ENCODE assay signal across 8 cellular contexts in genomic region chr3:12994607-12995388, GRCh38.
DNase-seq lines count a peak whose midpoint lies in the region; ATAC-seq and TF ChIP-seq lines count a peak whose summit lies in the region.

No MANE protein-coding gene starts in this region.

- H3K9ac ChIP-seq in PC-3 (ENCODE audit: low read length), result peak overlapping the region; percentile 73

- no peaks in the 10 kb centered on the region for H3K9me3 Mint-ChIP-seq in Caco-2 (ENCODE audit: unreplicated experiment)
- H3K9me3 Mint-ChIP-seq in activated T-helper 1 cell treated with anti-CD3 and anti-CD28 coated beads, Interleukin-12 subunit alpha, Interleukin-12 subunit beta, Interleukin-2, Interleukin-4 antibody, amounts not matched to agents 30 ng/mL and 10 ng/mL and 1 ng/mL, durations not matched to agents 14 hours and 24 hours and 36 hours, result no peaks in the 10 kb centered on the region
- H3K9me3 Mint-ChIP-seq in natural killer cell treated with Interleukin-12 subunit alpha and Interleukin-12 subunit beta and Interleukin-15 and Interleukin-18, amount 100 ng/mL, for 72 hours, result no peaks in the 10 kb centered on the region

- peaks cover 10% of the 10 kb centered on the region for H3K4me1 ChIP-seq in Caco-2
- peaks cover 28% of the 10 kb centered on the region for H3K4me1 ChIP-seq in PC-3 (ENCODE audit: insufficient read depth, low read length)

- H3K9me3 ChIP-seq in Caco-2, result no peaks in the 10 kb centered on the region
- no peaks in the 10 kb centered on the region for H3K9me3 ChIP-seq in PC-3 (ENCODE audit: low read length)

- TF ChIP-seq CTCF in Caco-2 (IDR thresholded peaks at IDR 0.05; ENCODE audit: insufficient read depth in 1 of 2, low read depth in 1 of 2, low read length in 1 of 2, severe bottlenecking in 1 of 2, unreplicated experiment in 1 of 2), result peak; percentile 85 to 88
- peak; percentile 92 for TF ChIP-seq CTCF in PC-3 (conservative IDR thresholded peaks at IDR 0.05; ENCODE audit: low read depth, low read length)

- peak; percentile 88 to 94 for DNase-seq in Caco-2
- DNase-seq in HK-2 (ENCODE audit: unreplicated experiment), result peak; percentile 81
- DNase-seq in PC-3, result peak; percentile 89
- DNase-seq in activated T-helper 1 cell treated with anti-CD3 and anti-CD28 coated beads, Interleukin-12 subunit alpha, Interleukin-12 subunit beta, Interleukin-2, Interleukin-4 antibody, amounts not matched to agents 30 ng/mL and 10 ng/mL and 1 ng/mL, durations not matched to agents 14 hours and 24 hours and 36 hours (ENCODE audit: low spot score), result peak; percentile 82
- DNase-seq in fibroblast of peridontal ligament (ENCODE audit: extremely low read depth), result peak; percentile 67
- DNase-seq in natural killer cell treated with Interleukin-12 subunit alpha and Interleukin-12 subunit beta and Interleukin-15 and Interleukin-18, amount 100 ng/mL, for 72 hours (ENCODE audit: low spot score), result peak; percentile 91
- DNase-seq in stimulated activated naive CD4-positive, alpha-beta T cell treated with Interleukin-2 at 50 U/mL for 16 hours (lab: John Stamatoyannopoulos, UW), result peak; percentile 84

- H3K27ac Mint-ChIP-seq in Caco-2 (ENCODE audit: unreplicated experiment), result peak overlapping the region; percentile 50
- peak overlapping the region; percentile 81 for H3K27ac Mint-ChIP-seq in activated T-helper 1 cell treated with anti-CD3 and anti-CD28 coated beads, Interleukin-12 subunit alpha, Interleukin-12 subunit beta, Interleukin-2, Interleukin-4 antibody, amounts not matched to agents 30 ng/mL and 10 ng/mL and 1 ng/mL, durations not matched to agents 14 hours and 24 hours and 36 hours
- peak overlapping the region; percentile 86 to 91 for H3K27ac Mint-ChIP-seq in natural killer cell treated with Interleukin-12 subunit alpha and Interleukin-12 subunit beta and Interleukin-15 and Interleukin-18, amount 100 ng/mL, for 72 hours

- H3K9me2 ChIP-seq in PC-3 (replicated peaks; ENCODE audit: low read length), result no peaks in the 10 kb centered on the region

- H3K4me2 ChIP-seq in PC-3 (ENCODE audit: low read length), result peak overlapping the region; percentile 97

- intact Hi-C loops in Caco-2 (cut with micrococcal nuclease; ENCODE audit: unreplicated experiment) (loop anchor here (1.0 kb wide), 2 partner anchors 30 to 126 kb away; no protein-coding TSS in a partner anchor), PC-3 (cut with micrococcal nuclease) (loop anchor here (1.0 to 10.0 kb wide), 2 partner anchors 100 to 126 kb away; no protein-coding TSS in a partner anchor)
- intact Hi-C loops in activated T-helper 1 cell treated with anti-CD3 and anti-CD28 coated beads, Interleukin-12 subunit alpha, Interleukin-12 subunit beta, Interleukin-2, Interleukin-4 antibody, amounts not matched to agents 30 ng/mL and 10 ng/mL and 1 ng/mL, durations not matched to agents 14 hours and 24 hours and 36 hours (cut with micrococcal nuclease), result loop anchor here (1.0 to 2.0 kb wide), 7 partner anchors 8 to 330 kb away; partner anchors contain the start of gene RAF1

- H3K4me1 Mint-ChIP-seq in Caco-2 (ENCODE audit: low read depth, unreplicated experiment), result no peaks in the 10 kb centered on the region
- peaks cover 30% of the 10 kb centered on the region for H3K4me1 Mint-ChIP-seq in activated T-helper 1 cell treated with anti-CD3 and anti-CD28 coated beads, Interleukin-12 subunit alpha, Interleukin-12 subunit beta, Interleukin-2, Interleukin-4 antibody, amounts not matched to agents 30 ng/mL and 10 ng/mL and 1 ng/mL, durations not matched to agents 14 hours and 24 hours and 36 hours (ENCODE audit: low read depth)
- peaks cover 40 to 56% of the 10 kb centered on the region in 2 donors for H3K4me1 Mint-ChIP-seq in natural killer cell treated with Interleukin-12 subunit alpha and Interleukin-12 subunit beta and Interleukin-15 and Interleukin-18, amount 100 ng/mL, for 72 hours (ENCODE audit: low read depth in 2 of 2)

- peak overlapping the region; percentile 21; the same call in 1 of the 2 replicates for H3K27ac ChIP-seq in PC-3 (ENCODE audit: low read length)

- H3K36me3 ChIP-seq in Caco-2 (ENCODE audit: control insufficient read depth, insufficient read depth, low read length) (no peaks in the 10 kb centered on the region), PC-3 (ENCODE audit: low read depth, low read length) (no peaks in the 10 kb centered on the region)

- no peaks in the 10 kb centered on the region for H4K20me1 ChIP-seq in PC-3 (ENCODE audit: low read length)

- BruUV-seq in Caco-2 (replicated peaks; lab: Mats Ljungman, UMichigan) (no TSS peak), PC-3 (replicated peaks; lab: Mats Ljungman, UMichigan) (TSS peak; percentile 50)

- peak overlapping the region; percentile 91 for H2AFZ ChIP-seq in PC-3 (ENCODE audit: low read length)

- 0 out of 2 replicates have a peak, but pooled peaks cover 3% of the 10 kb centered on the region for H3K79me2 ChIP-seq in PC-3 (ENCODE audit: low read length)

- peak overlapping the region; percentile 96 for H3K4me3 Mint-ChIP-seq in Caco-2 (ENCODE audit: unreplicated experiment)
- peak overlapping the region; percentile 83 for H3K4me3 Mint-ChIP-seq in activated T-helper 1 cell treated with anti-CD3 and anti-CD28 coated beads, Interleukin-12 subunit alpha, Interleukin-12 subunit beta, Interleukin-2, Interleukin-4 antibody, amounts not matched to agents 30 ng/mL and 10 ng/mL and 1 ng/mL, durations not matched to agents 14 hours and 24 hours and 36 hours
- peak overlapping the region; percentile 95 for H3K4me3 Mint-ChIP-seq in natural killer cell treated with Interleukin-12 subunit alpha and Interleukin-12 subunit beta and Interleukin-15 and Interleukin-18, amount 100 ng/mL, for 72 hours

- H3K27me3 Mint-ChIP-seq in Caco-2 (ENCODE audit: insufficient read depth, unreplicated experiment), result no peaks in the 10 kb centered on the region
- peaks cover 2% of the 10 kb centered on the region for H3K27me3 Mint-ChIP-seq in activated T-helper 1 cell treated with anti-CD3 and anti-CD28 coated beads, Interleukin-12 subunit alpha, Interleukin-12 subunit beta, Interleukin-2, Interleukin-4 antibody, amounts not matched to agents 30 ng/mL and 10 ng/mL and 1 ng/mL, durations not matched to agents 14 hours and 24 hours and 36 hours (ENCODE audit: insufficient read depth)
- no peaks in the 10 kb centered on the region for H3K27me3 Mint-ChIP-seq in natural killer cell treated with Interleukin-12 subunit alpha and Interleukin-12 subunit beta and Interleukin-15 and Interleukin-18, amount 100 ng/mL, for 72 hours

- ATAC-seq in GM19452 (IDR thresholded peaks at IDR 0.05; ENCODE audit: unreplicated experiment) (peak; percentile 80), PC-3 (peak; percentile 74)
- ATAC-seq in natural killer cell treated with Interleukin-12 subunit alpha and Interleukin-12 subunit beta and Interleukin-15 and Interleukin-18, amount 100 ng/mL, for 72 hours, result peak; percentile 87 to 89

- POLR2A ChIA-PET in Caco-2 (lab: Charles Lee) (no interaction called here), PC-3 (lab: Charles Lee; ENCODE audit: unreplicated experiment) (interaction anchor here (0.5 to 0.6 kb wide), 2 partner anchors 27 to 73 kb away, joined by 3 to 10 read pairs; no protein-coding TSS in a partner anchor)

- CTCF ChIA-PET in Caco-2 (lab: Charles Lee) (interaction anchor here (0.6 to 1.7 kb wide), 9 partner anchors 10 to 416 kb away, joined by 3 to 9 read pairs (median 4); no protein-coding TSS in a partner anchor), PC-3 (lab: Charles Lee) (interaction anchor here (0.6 to 0.9 kb wide), 3 partner anchors 9 to 74 kb away, joined by 3 to 5 read pairs (median 3); no protein-coding TSS in a partner anchor)

- peak overlapping the region; percentile 96 for H3K4me3 ChIP-seq in Caco-2 (ENCODE audit: low read depth, low read length)
- peak overlapping the region; percentile 84 for H3K4me3 ChIP-seq in PC-3 (ENCODE audit: low read length)

- H3K27me3 ChIP-seq in Caco-2 (replicated peaks; ENCODE audit: control insufficient read depth, insufficient read depth, low read length), result no peaks in the 10 kb centered on the region
- H3K27me3 ChIP-seq in PC-3 (ENCODE audit: low read length), result no peaks in the 10 kb centered on the region

- no peaks in the 10 kb centered on the region for H3F3A ChIP-seq in PC-3 (ENCODE audit: low read length, unreplicated experiment)

- H3K36me3 Mint-ChIP-seq in Caco-2 (ENCODE audit: insufficient read depth, unreplicated experiment), result no peaks in the 10 kb centered on the region
- H3K36me3 Mint-ChIP-seq in activated T-helper 1 cell treated with anti-CD3 and anti-CD28 coated beads, Interleukin-12 subunit alpha, Interleukin-12 subunit beta, Interleukin-2, Interleukin-4 antibody, amounts not matched to agents 30 ng/mL and 10 ng/mL and 1 ng/mL, durations not matched to agents 14 hours and 24 hours and 36 hours (ENCODE audit: low read depth), result peaks cover 23% of the 10 kb centered on the region
- peaks cover 2% of the 10 kb centered on the region for H3K36me3 Mint-ChIP-seq in natural killer cell treated with Interleukin-12 subunit alpha and Interleukin-12 subunit beta and Interleukin-15 and Interleukin-18, amount 100 ng/mL, for 72 hours

Comparison
In these comparisons a context has a peak if more than half of its experiments do, and no peak if none do; other contexts are left out.
1. Peak in every context shown above with its lines: DNase-seq, ATAC-seq, H3K4me3 ChIP-seq and H3K27ac ChIP-seq.